In genomic region chr16:57264381-57264780, GRCh38 we compare ENCODE assay signal across 15 cellular contexts. TPM values are rescaled to one million over a fixed set of nuclear protein-coding genes. Genes with fewer than 3 reads are reported as not detected.
A peak's percentile ranks its signal among the peaks of the same experiment; 100 is the strongest.
DNase-seq lines count a peak whose midpoint lies in the region; ATAC-seq and TF ChIP-seq lines count a peak whose summit lies in the region.
"Had no signal": no experiment of that assay in that cellular context is flagged by ENCODE, and none has a peak within 500 bp of the region (broad histone marks: within the 10 kb centered on the region; RNA-seq: fewer than 3 reads in every experiment).

No MANE protein-coding gene starts in this region.

- no peaks in the 10 kb centered on the region for H3K36me3 Mint-ChIP-seq in memory B cell
- H3K36me3 Mint-ChIP-seq: activated naive CD8-positive, alpha-beta T cell had no signal

- H3K27ac Mint-ChIP-seq in memory B cell: no peak overlapping the region
- H3K27ac Mint-ChIP-seq: activated naive CD8-positive, alpha-beta T cell had no signal

- H3K4me3 Mint-ChIP-seq in memory B cell: no peak overlapping the region
- H3K4me3 Mint-ChIP-seq: activated naive CD8-positive, alpha-beta T cell had no signal

- no peak overlapping the region for H2AFZ ChIP-seq in OCI-LY7 (ENCODE audit: low read length)

- H3K27ac ChIP-seq in caudate nucleus (ENCODE audit: low read depth, low read length): peak overlapping the region; percentile 91
- H3K27ac ChIP-seq in temporal lobe (ENCODE audit: low read depth, low read length): peak overlapping the region; percentile 94
- no peak overlapping the region for H3K27ac ChIP-seq in OCI-LY7 (ENCODE audit: low read depth, low read length, poor library complexity, severe bottlenecking)
- H3K27ac ChIP-seq in gastrocnemius medialis: no peak overlapping the region

- H3K4me2 ChIP-seq in OCI-LY7 (ENCODE audit: low read length): no peak overlapping the region

- no peak overlapping the region for H3K4me3 ChIP-seq in OCI-LY7 (ENCODE audit: low read depth, low read length, poor library complexity, severe bottlenecking)
- no peak overlapping the region for H3K4me3 ChIP-seq in gastrocnemius medialis

- H3K4me1 ChIP-seq in OCI-LY7 (ENCODE audit: insufficient read depth, low read length, poor library complexity, severe bottlenecking): peaks cover 9% of the 10 kb centered on the region
- no peaks in the 10 kb centered on the region for H3K4me1 ChIP-seq in gastrocnemius medialis

- no peaks in the 10 kb centered on the region for H3K36me3 ChIP-seq in OCI-LY7 (ENCODE audit: insufficient read depth, low read length)
- H3K36me3 ChIP-seq in gastrocnemius medialis: no peaks in the 10 kb centered on the region
- H3K36me3 ChIP-seq: BE2C had no signal

- TF ChIP-seq POLR2A in gastrocnemius medialis (IDR thresholded peaks at IDR 0.05): no peak

- no peaks in the 10 kb centered on the region for H3K9me3 ChIP-seq in OCI-LY7 (ENCODE audit: low read length)
- H3K9me3 ChIP-seq in gastrocnemius medialis: no peaks in the 10 kb centered on the region
- H3K9me3 ChIP-seq: BE2C had no signal

- intact Hi-C loops in OCI-LY7 (cut with micrococcal nuclease; ENCODE audit: unreplicated experiment) (no loop called here), gastrocnemius medialis (cut with DNase I; ENCODE audit: low total_unique reads) (no loop called here)

- H3K79me2 ChIP-seq in OCI-LY7 (ENCODE audit: insufficient read depth, low read depth, low read length): no peaks in the 10 kb centered on the region

- H4K20me1 ChIP-seq in OCI-LY7 (ENCODE audit: insufficient read depth, low read length): no peaks in the 10 kb centered on the region

- no peaks in the 10 kb centered on the region for H3K27me3 ChIP-seq in gastrocnemius medialis
- H3K27me3 ChIP-seq: BE2C had no signal

- ATAC-seq in memory B cell (ENCODE audit: low read depth): peak; percentile 56
- no peak for ATAC-seq in esophagus mucosa
- ATAC-seq in gastrocnemius medialis: no peak

- TF ChIP-seq CTCF in OCI-LY7 (conservative IDR thresholded peaks at IDR 0.05; ENCODE audit: low read length) (no peak), gastrocnemius medialis (IDR thresholded peaks at IDR 0.05 in 4 of 5, conservative IDR thresholded peaks at IDR 0.05 in 1 of 5) (no peak)

- BruUV-seq in OCI-LY7 (replicated peaks; lab: Mats Ljungman, UMichigan): no TSS peak

- H3K4me1 Mint-ChIP-seq in memory B cell: peaks cover 9% of the 10 kb centered on the region

- in situ Hi-C loops in gastrocnemius medialis (cut with MboI; ENCODE audit: low sequenced_read_pairs in 4 of 4): no loop called here

- CTCF ChIA-PET in OCI-LY7 (lab: Charles Lee; ENCODE audit: unreplicated experiment): no interaction called here

- H3K27me3 Mint-ChIP-seq in memory B cell: no peaks in the 10 kb centered on the region
- H3K27me3 Mint-ChIP-seq: activated naive CD8-positive, alpha-beta T cell had no signal

- H3K9me2 ChIP-seq in OCI-LY7 (ENCODE audit: insufficient read depth, low read length): no peaks in the 10 kb centered on the region

- POLR2A ChIA-PET in OCI-LY7 (lab: Charles Lee): interaction anchor here (1.0 kb wide), 1 partner anchor 8 kb away, joined by 3 read pairs; no protein-coding TSS in a partner anchor

- H3K9me3 Mint-ChIP-seq in memory B cell: no peaks in the 10 kb centered on the region

- peak; percentile 38 for DNase-seq in OCI-M1 (lab: John Stamatoyannopoulos, UW)
- DNase-seq in caudate nucleus (lab: John Stamatoyannopoulos, UW): no peak
- no peak for DNase-seq in memory B cell (ENCODE audit: low spot score in 2 of 2)
- no peak for DNase-seq in OCI-LY7 (ENCODE audit: low spot score)
- no peak for DNase-seq in gastrocnemius medialis
- DNase-seq: BE2C; DMS 273 treated with DMSO at 0.1 percent for 48 hours; effector CD4-positive, alpha-beta T cell; KBM-7; NCI-H1105; NCI-H526 treated with DMSO at 0.1 percent for 48 hours had no signal

RNA-seq across cellular contexts. Expression of gene ARL2BP, which starts 19.3 kb away (rescaled TPM):
- 40.3 TPM for total RNA-seq in temporal lobe
- 43.4 TPM for total RNA-seq in esophagus mucosa
- total RNA-seq in OCI-LY7 (2014; rRNA removed; shearing (Covaris generic)): 25.4 and 26.6 TPM in 2 replicates
- 31.2 and 35.7 TPM in 2 replicates for total RNA-seq in OCI-LY7 (2022)
- total RNA-seq in gastrocnemius medialis: 10 to 100 TPM; 25.5 to 52.6 (median 44.5) TPM

RNA-seq across cellular contexts. Expression of gene PLLP, which starts 20.1 kb away (rescaled TPM):
- total RNA-seq in temporal lobe (1.5 TPM), esophagus mucosa (9.3 TPM), OCI-LY7 (2022) (not detected in 2 replicates), gastrocnemius medialis (1 to 10 TPM; 1.2 to 6.2 (median 4.7) TPM)
- 0.08 and 0.22 TPM in 2 replicates for total RNA-seq in OCI-LY7 (2014; rRNA removed; shearing (Covaris generic))
- total RNA-seq: fibroblast of lung had no signal

Comparison
In these comparisons a context has a peak if more than half of its experiments do, and no peak if none do; other contexts are left out.
1. H3K27ac ChIP-seq: peak in caudate nucleus (single experiment) and temporal lobe (single experiment); none in OCI-LY7 (single experiment) and gastrocnemius medialis (0 of 4).